28 cellular contexts compared by ENCODE assay signal in the genomic region with DNA sequence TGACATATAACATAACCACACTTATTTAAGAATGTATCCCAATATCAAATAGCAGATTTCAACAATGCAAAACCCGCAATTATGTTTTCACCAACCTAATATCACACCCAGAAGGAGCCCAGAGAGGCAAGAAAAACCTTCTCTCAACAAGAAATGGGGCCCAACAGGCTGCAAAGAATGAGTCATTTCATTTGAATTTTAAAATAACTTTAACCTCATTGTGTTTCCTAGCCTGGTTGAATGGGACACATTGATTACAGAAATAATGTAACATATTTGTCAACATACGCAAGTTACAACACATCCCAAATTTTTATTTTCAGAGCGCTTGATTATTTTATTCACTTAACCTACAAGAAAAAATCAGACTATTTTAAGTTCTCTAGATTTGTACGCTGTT.
DNase-seq lines count a peak whose midpoint lies in the region; ATAC-seq, FAIRE-seq and TF ChIP-seq lines count a peak whose summit lies in the region.
"Had no signal": no experiment of that assay in that cellular context is flagged by ENCODE, and none has a peak within 500 bp of the region (broad histone marks: within the 10 kb centered on the region; RNA-seq: fewer than 3 reads in every experiment).

No MANE protein-coding gene starts in this region.

- H3K4me1 ChIP-seq in HUES48 (ENCODE audit: control insufficient read depth, insufficient read depth, low read length) (peaks cover 6% of the 10 kb centered on the region; the same call in 1 of the 2 replicates), astrocyte (ENCODE audit: insufficient read depth, low read length) (peaks cover 4% of the 10 kb centered on the region), foreskin keratinocyte (peaks cover 8% of the 10 kb centered on the region), gastrocnemius medialis (no peaks in the 10 kb centered on the region)

- TF ChIP-seq CTCF in astrocyte (IDR thresholded peaks at IDR 0.05; ENCODE audit: insufficient read depth, low read depth, low read length) (no peak), foreskin keratinocyte (conservative IDR thresholded peaks at IDR 0.05) (no peak), gastrocnemius medialis (IDR thresholded peaks at IDR 0.05 in 4 of 5, conservative IDR thresholded peaks at IDR 0.05 in 1 of 5) (no peak)

- H3K4me1 Mint-ChIP-seq in astrocyte (ENCODE audit: low read depth, unreplicated experiment): no peaks in the 10 kb centered on the region
- H3K4me1 Mint-ChIP-seq: B cell had no signal

- H3K27me3 Mint-ChIP-seq in astrocyte (ENCODE audit: low read depth, unreplicated experiment): peaks cover 9% of the 10 kb centered on the region

- H3K27me3 ChIP-seq in HUES48 (ENCODE audit: control insufficient read depth, insufficient read depth, low read length): no peaks in the 10 kb centered on the region
- H3K27me3 ChIP-seq in astrocyte (ENCODE audit: insufficient read depth, low read length): no peaks in the 10 kb centered on the region
- H3K27me3 ChIP-seq in foreskin keratinocyte: no peaks in the 10 kb centered on the region
- H3K27me3 ChIP-seq in gastrocnemius medialis: no peaks in the 10 kb centered on the region
- H3K27me3 ChIP-seq: MG63 had no signal

- H3K36me3 Mint-ChIP-seq in astrocyte (ENCODE audit: low read depth, unreplicated experiment): no peaks in the 10 kb centered on the region
- H3K36me3 Mint-ChIP-seq: CD8-positive, alpha-beta T cell had no signal

- H3K9me3 Mint-ChIP-seq in astrocyte (ENCODE audit: unreplicated experiment): no peaks in the 10 kb centered on the region
- H3K9me3 Mint-ChIP-seq: CD8-positive, alpha-beta T cell had no signal

- no peak for TF ChIP-seq POLR2A in gastrocnemius medialis (IDR thresholded peaks at IDR 0.05)

- no peaks in the 10 kb centered on the region for H3K9me3 ChIP-seq in HUES48 (ENCODE audit: control insufficient read depth, insufficient read depth, low read length)
- no peaks in the 10 kb centered on the region for H3K9me3 ChIP-seq in astrocyte (ENCODE audit: insufficient read depth, low read depth, low read length)
- H3K9me3 ChIP-seq in gastrocnemius medialis: no peaks in the 10 kb centered on the region
- H3K9me3 ChIP-seq: MG63 had no signal

- no peak overlapping the region for H2AFZ ChIP-seq in astrocyte (ENCODE audit: low read depth, low read length)

- H3K36me3 ChIP-seq in HUES48 (ENCODE audit: control insufficient read depth, insufficient read depth, low read length) (no peaks in the 10 kb centered on the region), astrocyte (ENCODE audit: insufficient read depth, low read length) (no peaks in the 10 kb centered on the region), gastrocnemius medialis (no peaks in the 10 kb centered on the region)
- H3K36me3 ChIP-seq: MG63 had no signal

- intact Hi-C loops in gastrocnemius medialis (cut with DNase I; ENCODE audit: low total_unique reads): no loop called here

- no peak overlapping the region for H3K27ac Mint-ChIP-seq in astrocyte (ENCODE audit: unreplicated experiment)
- H3K27ac Mint-ChIP-seq: B cell; CD8-positive, alpha-beta T cell had no signal

- H3K27ac ChIP-seq in HUES48 (ENCODE audit: low read depth, low read length) (peak overlapping the region; percentile 17), astrocyte (ENCODE audit: low read depth, low read length) (peak overlapping the region; percentile 12), foreskin keratinocyte (no peak overlapping the region), gastrocnemius medialis (no peak overlapping the region)
- H3K27ac ChIP-seq: C4-2B, RWPE1 had no signal

- H4K20me1 ChIP-seq in astrocyte (ENCODE audit: insufficient read depth, low read length): no peaks in the 10 kb centered on the region

- H3K9ac ChIP-seq in HUES48 (ENCODE audit: low read depth, low read length) (no peak overlapping the region), astrocyte (ENCODE audit: low read length) (no peak overlapping the region)

- no peaks in the 10 kb centered on the region for H3K79me2 ChIP-seq in astrocyte (ENCODE audit: insufficient read depth, low read length)

- H3K4me3 ChIP-seq in HUES48 (ENCODE audit: low read depth, low read length): no peak overlapping the region
- H3K4me3 ChIP-seq in astrocyte (ENCODE audit: insufficient read depth, low read depth, low read length): no peak overlapping the region
- no peak overlapping the region for H3K4me3 ChIP-seq in gastrocnemius medialis
- H3K4me3 ChIP-seq: GM12878, K562, MG63 had no signal

- H3K4me3 Mint-ChIP-seq in astrocyte (ENCODE audit: unreplicated experiment): no peak overlapping the region
- H3K4me3 Mint-ChIP-seq: B cell; CD8-positive, alpha-beta T cell had no signal

- H3K4me2 ChIP-seq in astrocyte (ENCODE audit: low read length): no peak overlapping the region

- FAIRE-seq in astrocyte (lab: Jason Lieb, UNC): no peak
- FAIRE-seq: GM12878, HepG2, K562 had no signal

- in situ Hi-C loops in gastrocnemius medialis (cut with MboI; ENCODE audit: low sequenced_read_pairs in 4 of 4): no loop called here

- ATAC-seq in foreskin keratinocyte (no peak), gastrocnemius medialis (no peak)
- ATAC-seq: CD8-positive, alpha-beta T cell; GM12878; HCT116; HepG2; K562 had no signal

- DNase-seq in COLO829 (ENCODE audit: low spot score) (peak; percentile 59), astrocyte (ENCODE audit: low read depth) (peak; percentile 10), foreskin keratinocyte (peak; percentile 13 to 29), SKM-1 (lab: John Stamatoyannopoulos, UW; ENCODE audit: unreplicated experiment) (no peak), gastrocnemius medialis (no peak)
- DNase-seq in stimulated activated naive CD4-positive, alpha-beta T cell (lab: John Stamatoyannopoulos, UW): no peak
- DNase-seq: CD8-positive, alpha-beta T cell; DMS 273 treated with DMSO at 0.1 percent for 48 hours; EL; GDM1; MG63; NCI-H1105 treated with DMSO at 0.1 percent for 48 hours; NCI-H146; NCI-H2029 treated with DMSO at 0.1 percent for 48 hours; NCI-H446 treated with DMSO at 0.1 percent for 48 hours; NCI-H526; NCI-H82; NK-92 treated with Interleukin-12 subunit alpha and Interleukin-12 subunit beta, amount 100 ng/mL, for 24 hours; SHP77; SW 1271 had no signal

Comparison
In these comparisons a context has a peak if more than half of its experiments do, and no peak if none do; other contexts are left out.
1. DNase-seq: peak in COLO829 (single experiment), astrocyte (single experiment) and foreskin keratinocyte (2 of 2); none in SKM-1 (single experiment), stimulated activated naive CD4-positive, alpha-beta T cell (0 of 6) and gastrocnemius medialis (0 of 2).
2. H3K27ac ChIP-seq: peak in HUES48 (single experiment) and astrocyte (single experiment); none in foreskin keratinocyte (single experiment) and gastrocnemius medialis (0 of 4).